14 cellular contexts compared by ENCODE assay signal in genomic region chr3:157500232-157500631, GRCh38. TPM values are rescaled to one million over a fixed set of nuclear protein-coding genes. Genes with fewer than 3 reads are reported as not detected.
A peak's percentile ranks its signal among the peaks of the same experiment; 100 is the strongest.
DNase-seq lines count a peak whose midpoint lies in the region; ATAC-seq, FAIRE-seq and TF ChIP-seq lines count a peak whose summit lies in the region.
"Had no signal": no experiment of that assay in that cellular context is flagged by ENCODE, and none has a peak within 500 bp of the region (broad histone marks: within the 10 kb centered on the region; RNA-seq: fewer than 3 reads in every experiment).

No MANE protein-coding gene starts in this region.

- TF ChIP-seq CTCF in LNCaP clone FGC (IDR thresholded peaks at IDR 0.05; ENCODE audit: control insufficient read depth, extremely low read depth, insufficient read depth) (no peak), breast epithelium (IDR thresholded peaks at IDR 0.05) (no peak), transverse colon (IDR thresholded peaks at IDR 0.05) (no peak)

- no peak overlapping the region for H2BK12ac ChIP-seq in mesenchymal stem cell (ENCODE audit: low read length in 2 of 2)

- H3K79me1 ChIP-seq in mesenchymal stem cell (replicated peaks; ENCODE audit: low read length, poor library complexity, severe bottlenecking) = peaks cover 9% of the 10 kb centered on the region

- H3K9ac ChIP-seq in mesenchymal stem cell (ENCODE audit: low read length) = peak overlapping the region; percentile 50

- no peaks in the 10 kb centered on the region for H3K9me3 ChIP-seq in breast epithelium
- H3K9me3 ChIP-seq in mesenchymal stem cell (ENCODE audit: control insufficient read depth, low read length) = no peaks in the 10 kb centered on the region
- H3K9me3 ChIP-seq in transverse colon = no peaks in the 10 kb centered on the region
- no peaks in the 10 kb centered on the region for H3K9me3 ChIP-seq in small intestine (ENCODE audit: control insufficient read depth, low read depth)
- H3K9me3 ChIP-seq: tibial nerve had no signal

- no peak overlapping the region for H3K14ac ChIP-seq in mesenchymal stem cell (ENCODE audit: low read length in 2 of 2)

- 93% methylated on average over 4 of the region's 4 CpGs for WGBS in mesenchymal stem cell
- WGBS in transverse colon (ENCODE audit: low coverage in 1 of 2), 2 donors = 28% methylated on average over 4 of the region's 4 CpGs
- 6 to 22% (median 17%) methylated on average over 4 of the region's 4 CpGs for WGBS in small intestine, 3 donors

- H3K18ac ChIP-seq in mesenchymal stem cell (ENCODE audit: low read depth in 1 of 2, low read length in 2 of 2) = no peak overlapping the region

- in situ Hi-C loops in transverse colon (cut with MboI; ENCODE audit: low pct_ligation_motif_present in 1 of 4, low pct_unique_long_range_greater_than_20kb in 1 of 4, low sequenced_read_pairs in 3 of 4) = no loop called here

- H3K27me3 ChIP-seq in breast epithelium (no peaks in the 10 kb centered on the region), mesenchymal stem cell (ENCODE audit: control insufficient read depth in 1 of 2, insufficient read depth in 1 of 2, low read length in 2 of 2) (no peaks in the 10 kb centered on the region), transverse colon (peaks cover 13% of the 10 kb centered on the region), small intestine (ENCODE audit: control insufficient read depth in 2 of 2, insufficient read depth in 2 of 2, low read length in 2 of 2) (no peaks in the 10 kb centered on the region)

- no peak overlapping the region for H4K8ac ChIP-seq in mesenchymal stem cell (ENCODE audit: low read length)

- no peak overlapping the region for H2BK120ac ChIP-seq in mesenchymal stem cell (ENCODE audit: low read depth, low read length)

- intact Hi-C loops in breast epithelium (cut with DNase I; ENCODE audit: low total_unique reads) = no loop called here
- intact Hi-C loops in transverse colon (cut with DNase I; ENCODE audit: low total_unique reads) = no loop called here

- H3K4me1 ChIP-seq in breast epithelium (no peaks in the 10 kb centered on the region), mesenchymal stem cell (ENCODE audit: control insufficient read depth, insufficient read depth, low read depth, low read length) (peaks cover 3% of the 10 kb centered on the region), transverse colon (peaks cover 5 to 30% (median 17%) of the 10 kb centered on the region in 4 donors), small intestine (ENCODE audit: control insufficient read depth in 2 of 2, insufficient read depth in 1 of 2, low read depth in 1 of 2, low read length in 1 of 2) (no peaks in the 10 kb centered on the region)

- no peak overlapping the region for H4K91ac ChIP-seq in mesenchymal stem cell (ENCODE audit: low read length)

- no peak overlapping the region for H2AK5ac ChIP-seq in mesenchymal stem cell (ENCODE audit: low read length, severe bottlenecking)

- peak overlapping the region; percentile 8 for H3K4me2 ChIP-seq in mesenchymal stem cell (ENCODE audit: low read length, poor library complexity, severe bottlenecking)

- H3K4me3 ChIP-seq in LNCaP clone FGC (ENCODE audit: low read depth, low read length) (peak overlapping the region; percentile 44; the same call in 1 of the 2 replicates), breast epithelium (peak overlapping the region in 2 of 3 donors; percentile 45 to 56), mesenchymal stem cell (ENCODE audit: insufficient read depth in 1 of 2, low read depth in 1 of 2, low read length in 2 of 2) (peak overlapping the region in 1 of 2 experiments; percentile 76), transverse colon (peak overlapping the region in 1 of 4 donors; percentile 44), small intestine (ENCODE audit: low read depth in 1 of 2, low read length in 2 of 2) (no peak overlapping the region)

- no peak for TF ChIP-seq EP300 in transverse colon (IDR thresholded peaks at IDR 0.05; ENCODE audit: low read depth)

- no peak for FAIRE-seq in small intestine (lab: Jason Lieb, UNC)

- H2BK5ac ChIP-seq in mesenchymal stem cell (ENCODE audit: low read depth, low read length, poor library complexity, severe bottlenecking) = no peak overlapping the region

- H2AFZ ChIP-seq in mesenchymal stem cell (ENCODE audit: low read depth, low read length) = no peak overlapping the region

- H3K27ac ChIP-seq in breast epithelium = peak overlapping the region in 1 of 2 donors; percentile 80
- H3K27ac ChIP-seq in mesenchymal stem cell (ENCODE audit: low read length, poor library complexity, severe bottlenecking) = peak overlapping the region; percentile 92
- peak overlapping the region in 3 of 4 donors; percentile 9 to 21 (median 10) for H3K27ac ChIP-seq in transverse colon
- no peak overlapping the region for H3K27ac ChIP-seq in small intestine (ENCODE audit: low read depth in 1 of 2, low read length in 1 of 2)
- H3K27ac ChIP-seq: tibial nerve had no signal

- no peak overlapping the region for H2BK15ac ChIP-seq in mesenchymal stem cell (ENCODE audit: low read depth, poor library complexity, severe bottlenecking)

- no peak overlapping the region for H3K23ac ChIP-seq in mesenchymal stem cell (ENCODE audit: low read length in 2 of 2)

- H3K36me3 ChIP-seq in breast epithelium (no peaks in the 10 kb centered on the region), mesenchymal stem cell (ENCODE audit: control insufficient read depth in 1 of 2, insufficient read depth in 2 of 2, low read depth in 1 of 2, low read length in 2 of 2) (no peaks in the 10 kb centered on the region), transverse colon (no peaks in the 10 kb centered on the region), small intestine (ENCODE audit: control insufficient read depth in 2 of 2, insufficient read depth in 2 of 2, low read length in 2 of 2) (no peaks in the 10 kb centered on the region)
- H3K36me3 ChIP-seq: tibial nerve had no signal

- ATAC-seq in GM19397 (IDR thresholded peaks at IDR 0.05; ENCODE audit: unreplicated experiment) = no peak

- no peak overlapping the region for H3K4ac ChIP-seq in mesenchymal stem cell (ENCODE audit: low read depth in 1 of 2, low read length in 2 of 2)

- TF ChIP-seq POLR2A in breast epithelium (IDR thresholded peaks at IDR 0.05) = no peak
- TF ChIP-seq POLR2A in transverse colon (IDR thresholded peaks at IDR 0.05) = no peak

- DNase-seq in LNCaP clone FGC (ENCODE audit: low read depth) (no peak), breast epithelium (ENCODE audit: low spot score in 2 of 2) (no peak), mesenchymal stem cell (no peak), transverse colon (peak; percentile 8), small intestine (no peak)
- DNase-seq in stimulated activated CD4-positive, alpha-beta T cell treated with anti-CD3 and anti-CD28 coated beads, Interleukin-12 subunit alpha, Interleukin-12 subunit beta, amount 100 ng/mL, for 4 hours = no peak
- no peak for DNase-seq in activated CD4-positive, alpha-beta T cell treated with anti-CD3 and anti-CD28 coated beads, Interleukin-2, amount 50 U/mL, for 48 hours
- DNase-seq: activated naive CD4-positive, alpha-beta T cell treated with anti-CD3 and anti-CD28 coated beads, Interleukin-2, amount 10 ng/mL, durations not matched to agents 7 days and 5 days; CD8-positive, alpha-beta memory T cell; cerebellar nuclear complex; natural killer cell had no signal

RNA-seq across cellular contexts. Expression of gene VEPH1, which starts 3.0 kb away (rescaled TPM):
- 10 to 100 TPM in 1 of 3 donors, 1 to 10 TPM in 1, under 1 TPM in 1; under 0.01 to 20.9 (median 8.8) TPM for total RNA-seq in breast epithelium
- polyA plus RNA-seq in mesenchymal stem cell (2013, experiment 1 of 2) = 2.2 TPM
- 2.2 TPM for polyA plus RNA-seq in mesenchymal stem cell (2013, experiment 2 of 2)
- 1 to 10 TPM in 2 of 4 donors, under 1 TPM in 2; 0.20 to 4.1 (median 0.90) TPM for total RNA-seq in transverse colon
- polyA plus RNA-seq in small intestine = under 1 TPM in 1 of 3 donors, not detected in 2; 0.04 TPM
- total RNA-seq: activated CD8-positive, alpha-beta memory T cell treated with anti-CD3 and anti-CD28 coated beads for 36 hours; CD8-positive, alpha-beta memory T cell had no signal
- polyA plus RNA-seq: CD8-positive, alpha-beta memory T cell had no signal

Comparison
In these comparisons a context has a peak if more than half of its experiments do, and no peak if none do; other contexts are left out.
1. H3K4me3 ChIP-seq: peak in LNCaP clone FGC (single experiment) and breast epithelium (2 of 3); none in small intestine (0 of 2).
2. H3K27ac ChIP-seq: peak in mesenchymal stem cell (single experiment) and transverse colon (3 of 4); none in small intestine (0 of 2).